19 cellular contexts compared by ENCODE assay signal in the genomic region with DNA sequence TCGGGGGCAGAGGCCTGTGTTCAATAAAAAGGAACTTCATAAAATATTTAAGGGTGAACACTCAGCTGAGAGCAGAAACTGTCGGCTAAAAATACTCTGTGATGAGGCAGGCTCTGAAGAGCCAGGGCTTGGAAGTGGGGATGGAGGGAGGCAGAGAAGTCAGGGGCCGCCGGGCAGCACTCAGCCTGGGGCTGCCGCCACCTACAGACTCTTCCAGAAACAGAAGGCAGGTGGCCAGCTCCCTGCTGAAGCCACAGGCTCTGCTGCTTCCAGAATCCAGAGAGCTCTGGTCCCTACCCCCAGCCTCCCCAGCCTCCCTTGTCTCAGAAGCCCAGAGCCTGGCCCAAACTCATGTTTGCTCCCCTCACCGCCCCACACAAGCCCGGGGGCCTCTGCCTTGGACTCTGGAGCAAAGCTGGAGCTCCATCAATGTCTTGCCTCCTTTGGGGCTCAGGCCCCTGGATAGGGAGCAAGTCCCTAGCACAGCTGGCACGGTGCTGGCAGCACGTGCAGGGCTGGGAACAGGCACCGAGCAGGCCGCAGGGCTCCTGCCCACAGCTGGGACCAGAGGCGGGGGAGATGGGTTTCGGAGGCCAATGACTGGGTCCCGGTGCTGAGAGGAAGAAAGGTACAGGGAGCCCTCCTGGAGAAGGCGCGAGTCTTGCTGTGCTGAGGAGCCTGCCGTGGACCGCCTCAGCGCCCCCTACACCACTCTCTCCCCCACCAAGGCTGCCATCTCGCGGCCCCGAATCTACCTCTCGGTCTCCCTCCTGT. TPM values are rescaled to one million over a fixed set of nuclear protein-coding genes. Genes with fewer than 3 reads are reported as not detected.
DNase-seq lines count a peak whose midpoint lies in the region; ATAC-seq and TF ChIP-seq lines count a peak whose summit lies in the region.
"Had no signal": no experiment of that assay in that cellular context is flagged by ENCODE, and none has a peak within 500 bp of the region (broad histone marks: within the 10 kb centered on the region; RNA-seq: fewer than 3 reads in every experiment).

No MANE protein-coding gene starts in this region.

- peaks cover 5% of the 10 kb centered on the region for H3K4me1 ChIP-seq in neural progenitor cell
- peaks cover 8% of the 10 kb centered on the region for H3K4me1 ChIP-seq in mammary epithelial cell (ENCODE audit: insufficient read depth, low read length)

- H3K4me1 Mint-ChIP-seq in neural progenitor cell: peaks cover 7% of the 10 kb centered on the region

- H3K36me3 Mint-ChIP-seq in neural progenitor cell: no peaks in the 10 kb centered on the region
- H3K36me3 Mint-ChIP-seq: activated naive CD8-positive, alpha-beta T cell; T-cell had no signal

- CTCF ChIA-PET in mammary epithelial cell (lab: Charles Lee; ENCODE audit: low non-redundant PET): no interaction called here

- no peaks in the 10 kb centered on the region for H3K79me2 ChIP-seq in neural progenitor cell (ENCODE audit: low read depth)
- H3K79me2 ChIP-seq in mammary epithelial cell (ENCODE audit: insufficient read depth, low read length): no peaks in the 10 kb centered on the region

- H3K9me3 ChIP-seq in neural progenitor cell (ENCODE audit: low read depth) (no peaks in the 10 kb centered on the region), mammary epithelial cell (replicated peaks; ENCODE audit: insufficient read depth, low read length) (no peaks in the 10 kb centered on the region)
- H3K9me3 ChIP-seq: esophagus squamous epithelium had no signal

- intact Hi-C loops in mammary epithelial cell (cut with micrococcal nuclease): no loop called here

- no peak overlapping the region for H3K4me3 Mint-ChIP-seq in neural progenitor cell
- H3K4me3 Mint-ChIP-seq: activated naive CD8-positive, alpha-beta T cell; naive thymus-derived CD4-positive, alpha-beta T cell; T-cell had no signal

- H3K36me3 ChIP-seq in neural progenitor cell (no peaks in the 10 kb centered on the region), mammary epithelial cell (ENCODE audit: insufficient read depth, low read length) (peaks cover 10% of the 10 kb centered on the region)

- no peaks in the 10 kb centered on the region for H4K20me1 ChIP-seq in neural progenitor cell (ENCODE audit: low read depth)
- no peaks in the 10 kb centered on the region for H4K20me1 ChIP-seq in mammary epithelial cell (ENCODE audit: insufficient read depth, low read length)

- ATAC-seq in GM19455 (IDR thresholded peaks at IDR 0.05; ENCODE audit: unreplicated experiment): no peak
- ATAC-seq: naive thymus-derived CD4-positive, alpha-beta T cell; Right ventricle myocardium inferior; T-cell had no signal

- H3K4me3 ChIP-seq in neural progenitor cell: no peak overlapping the region
- no peak overlapping the region for H3K4me3 ChIP-seq in mammary epithelial cell (replicated peaks in 1 of 3; ENCODE audit: insufficient read depth in 1 of 3, low read depth in 2 of 3, low read length in 3 of 3)
- H3K4me3 ChIP-seq: esophagus squamous epithelium, smooth muscle cell had no signal

- BruUV-seq in mammary epithelial cell (replicated peaks; lab: Mats Ljungman, UMichigan): no TSS peak

- H3K9ac ChIP-seq in neural progenitor cell (no peak overlapping the region), mammary epithelial cell (ENCODE audit: insufficient read depth, low read length) (no peak overlapping the region)

- no peaks in the 10 kb centered on the region for H3K9me3 Mint-ChIP-seq in neural progenitor cell
- H3K9me3 Mint-ChIP-seq: naive thymus-derived CD4-positive, alpha-beta T cell; T-cell had no signal

- no peak for TF ChIP-seq CTCF in neural progenitor cell (IDR thresholded peaks at IDR 0.05)
- TF ChIP-seq CTCF in mammary epithelial cell (conservative IDR thresholded peaks at IDR 0.05 in 1 of 2, IDR thresholded peaks at IDR 0.05 in 1 of 2; ENCODE audit: extremely low read depth in 1 of 2, insufficient read depth in 1 of 2, low read depth in 1 of 2, low read length in 2 of 2): no peak

- H3K27me3 ChIP-seq in neural progenitor cell: no peaks in the 10 kb centered on the region
- H3K27me3 ChIP-seq in mammary epithelial cell (ENCODE audit: insufficient read depth, low read length): no peaks in the 10 kb centered on the region
- H3K27me3 ChIP-seq: esophagus squamous epithelium had no signal

- H2AFZ ChIP-seq in neural progenitor cell (replicated peaks): no peak overlapping the region
- H2AFZ ChIP-seq in mammary epithelial cell (ENCODE audit: low read depth, low read length): no peak overlapping the region

- in situ Hi-C loops in mammary epithelial cell (cut with MboI; ENCODE audit: low sequenced_read_pairs in 2 of 2): no loop called here

- peaks cover 6% of the 10 kb centered on the region for H3K27me3 Mint-ChIP-seq in neural progenitor cell (ENCODE audit: insufficient read depth, low read depth)
- H3K27me3 Mint-ChIP-seq: activated naive CD8-positive, alpha-beta T cell; naive thymus-derived CD4-positive, alpha-beta T cell; T-cell had no signal

- H3K27ac Mint-ChIP-seq in neural progenitor cell: no peak overlapping the region
- H3K27ac Mint-ChIP-seq: activated naive CD8-positive, alpha-beta T cell; naive thymus-derived CD4-positive, alpha-beta T cell; T-cell had no signal

- DNase-seq in DMS53 (lab: John Stamatoyannopoulos, UW) (peak; percentile 85), HT-29 (ENCODE audit: low spot score) (peak; percentile 54), RKO (ENCODE audit: low spot score) (peak; percentile 23), iPS-NIHi7 (ENCODE audit: extremely low spot score) (peak; percentile 25), mucosa of gallbladder (ENCODE audit: low spot score) (no peak), neural progenitor cell (ENCODE audit: low spot score) (no peak), mammary epithelial cell (no peak)
- DNase-seq: activated CD4-positive, alpha-beta T cell treated with anti-CD3 and anti-CD28 coated beads, Interleukin-2, amount 50 U/mL, for 48 hours; activated T-cell treated with anti-CD3 and anti-CD28 coated beads, Interleukin-2, amount 50 U/mL, for 1 hour; Calu3; esophagus squamous epithelium; naive thymus-derived CD4-positive, alpha-beta T cell; NCI-H2081 treated with DMSO at 0.1 percent for 48 hours; T-cell had no signal

- no peak overlapping the region for H3K27ac ChIP-seq in neural progenitor cell
- H3K27ac ChIP-seq in mammary epithelial cell (ENCODE audit: insufficient read depth, low read depth, low read length): no peak overlapping the region
- H3K27ac ChIP-seq: VCaP had no signal

- H3K4me2 ChIP-seq in neural progenitor cell (no peak overlapping the region), mammary epithelial cell (ENCODE audit: insufficient read depth, low read depth, low read length) (no peak overlapping the region)
- H3K4me2 ChIP-seq: smooth muscle cell had no signal

- WGBS in mammary epithelial cell (ENCODE audit: low coverage, missing lambda C conversion rate): 91% methylated on average over 13 of the region's 23 CpGs

- no peaks in the 10 kb centered on the region for H3F3A ChIP-seq in neural progenitor cell (ENCODE audit: low read depth)

- dilution Hi-C loops in mammary epithelial cell (cut with HindIII; ENCODE audit: low sequenced_read_pairs): no loop called here

RNA-seq across cellular contexts. Expression of gene LRFN4, which starts 8.2 kb away (rescaled TPM):
- 122 and 124 TPM in 2 replicates for total RNA-seq in HT-29 (2014; rRNA removed; shearing (Covaris generic))
- total RNA-seq in mucosa of gallbladder: 7.3 TPM
- total RNA-seq in neural progenitor cell (ENCODE audit: low replicate concordance): 6.7 and 27.9 TPM in 2 replicates
- total RNA-seq in mammary epithelial cell: 10 to 100 TPM; 21.3 to 26.2 TPM
- polyA plus RNA-seq in mammary epithelial cell: 11.3 TPM
- 1.3 TPM for polyA minus RNA-seq in mammary epithelial cell
- polyA plus RNA-seq: naive thymus-derived CD4-positive, alpha-beta T cell had no signal

RNA-seq across cellular contexts. Expression of gene RCE1, which starts 21.9 kb away (rescaled TPM):
- 122 and 138 TPM in 2 replicates for total RNA-seq in HT-29 (2014; rRNA removed; shearing (Covaris generic))
- 21.2 TPM for total RNA-seq in mucosa of gallbladder
- total RNA-seq in neural progenitor cell (ENCODE audit: low replicate concordance): 13.7 and 35.0 TPM in 2 replicates
- total RNA-seq in mammary epithelial cell: 10 to 100 TPM; 19.0 to 21.0 TPM
- 20.8 TPM for polyA plus RNA-seq in mammary epithelial cell
- 30.3 TPM for polyA minus RNA-seq in mammary epithelial cell

Comparison
In these comparisons a context has a peak if more than half of its experiments do, and no peak if none do; other contexts are left out.
1. DNase-seq: peak in DMS53 (single experiment), HT-29 (single experiment), RKO (single experiment) and iPS-NIHi7 (single experiment); none in mucosa of gallbladder (single experiment), neural progenitor cell (single experiment) and mammary epithelial cell (single experiment).